1 cellular context compared by ENCODE assay signal in the genomic region with DNA sequence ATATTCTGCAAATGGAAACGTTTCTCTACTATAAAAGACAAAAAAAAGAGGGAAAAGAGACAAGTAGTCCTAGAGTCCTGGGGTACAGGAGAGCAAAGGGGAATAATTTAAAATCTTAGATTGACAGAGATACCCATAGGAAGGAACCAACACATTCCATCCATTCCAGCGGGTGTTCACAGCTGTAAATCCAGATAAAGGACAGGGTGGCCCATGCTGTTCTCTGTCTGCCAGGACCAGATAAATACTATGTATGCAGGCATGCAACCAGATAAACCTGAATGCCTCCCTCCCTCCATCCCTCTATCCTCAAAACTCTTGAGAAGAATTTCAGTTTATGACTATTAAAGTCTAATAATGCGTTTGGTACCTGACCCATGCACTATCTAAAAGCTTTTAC.
TF ChIP-seq lines count a peak whose summit lies in the region.

No MANE protein-coding gene starts in this region.

TF ChIP-seq in K562, 482 proteins besides CTCF, POLR2A, EP300 and RAD21 (continued from another document):
- TF ChIP-seq MAZ (CRISPR knock-in tag; conservative IDR thresholded peaks at IDR 0.05 in 1 of 2, IDR thresholded peaks at IDR 0.05 in 1 of 2): 0 out of 4 replicates have a peak, but pooled peaks of 1 of the 2 experiments have one; percentile 32
- TF ChIP-seq GATA2 (CRISPR knock-in tag; IDR thresholded peaks at IDR 0.05): peak; percentile 52; the same call in 1 of the 2 replicates
- 0 out of 2 replicates have a peak, but pooled peaks have one; percentile 48 for TF ChIP-seq HDAC2 (IDR thresholded peaks at IDR 0.05)
- TF ChIP-seq ZC3H8 (IDR thresholded peaks at IDR 0.05): no peak
- no peak for TF ChIP-seq EP400 (IDR thresholded peaks at IDR 0.05)
- TF ChIP-seq MED1 (CRISPR knock-in tag; IDR thresholded peaks at IDR 0.05; ENCODE audit: borderline replicate concordance): no peak
- no peak for TF ChIP-seq ZNF75A (CRISPR knock-in tag; IDR thresholded peaks at IDR 0.05)
- no peak for TF ChIP-seq CREBBP (IDR thresholded peaks at IDR 0.05; ENCODE audit: low read depth, low read length)
- no peak for TF ChIP-seq PBX2 (CRISPR knock-in tag; IDR thresholded peaks at IDR 0.05; ENCODE audit: low read depth)
- 0 out of 2 replicates have a peak, but pooled peaks have one; percentile 18 for TF ChIP-seq PBX2 (tag; conservative IDR thresholded peaks at IDR 0.05; ENCODE audit: low read depth)
- TF ChIP-seq ZNF197 (CRISPR knock-in tag; IDR thresholded peaks at IDR 0.05; ENCODE audit: low read depth): no peak
- no peak for TF ChIP-seq TOE1 (IDR thresholded peaks at IDR 0.05; ENCODE audit: borderline replicate concordance)
- TF ChIP-seq TOE1 (CRISPR knock-in tag; IDR thresholded peaks at IDR 0.05; ENCODE audit: borderline replicate concordance, low read depth): no peak
- no peak for TF ChIP-seq RFX7 (CRISPR knock-in tag; IDR thresholded peaks at IDR 0.05)
TF ChIP-seq in K562: peak in this region for 50.
